ENCODE assay signal across 1 cellular context in the genomic region with DNA sequence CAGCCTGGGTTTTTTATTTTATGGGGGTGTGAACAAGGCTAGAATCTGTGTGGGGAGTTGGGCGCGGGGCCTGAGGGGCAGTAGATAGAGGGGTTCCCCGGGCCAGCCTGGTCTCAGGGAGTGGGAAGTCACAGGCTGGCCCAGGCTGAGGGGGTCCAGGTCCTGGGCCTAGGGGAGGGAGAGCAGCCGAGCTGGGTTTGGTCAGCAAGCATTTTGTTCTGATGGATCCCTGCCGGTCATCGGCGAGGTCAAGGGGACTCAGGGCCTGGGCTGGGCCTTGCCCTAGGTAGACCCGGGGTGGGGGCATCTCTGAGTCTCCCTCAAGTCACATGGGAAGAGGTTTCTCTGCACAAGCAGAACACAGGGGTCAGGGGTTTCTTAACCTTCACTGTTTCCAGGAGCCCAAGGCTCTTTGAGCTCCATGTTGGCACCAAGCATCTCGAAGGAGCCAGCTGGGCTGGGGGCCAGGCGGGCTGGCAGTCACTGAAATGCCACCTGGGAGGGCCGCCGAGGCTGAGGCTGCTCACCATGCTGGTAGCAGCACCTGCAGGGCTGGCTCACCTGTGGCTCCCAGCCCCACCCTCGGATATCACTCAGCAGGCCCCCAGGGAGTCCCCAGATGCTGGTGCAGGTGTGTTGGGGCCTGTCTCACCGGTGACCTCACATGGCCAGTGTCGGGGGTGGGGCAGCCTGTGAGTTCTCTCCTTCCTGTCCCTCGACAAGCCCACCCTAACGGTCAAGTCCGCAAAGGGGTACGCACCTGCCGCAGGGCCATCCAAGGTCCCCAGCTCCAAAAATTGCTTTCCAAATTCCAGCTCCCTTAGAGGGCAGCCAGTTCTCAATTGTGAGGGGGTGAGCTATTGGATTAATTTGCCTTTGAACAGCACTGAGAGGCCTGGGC.
TF ChIP-seq lines count a peak whose summit lies in the region.

No MANE protein-coding gene starts in this region.

TF ChIP-seq in H1, 55 proteins besides CTCF, POLR2A, EP300 and RAD21 (continued from another document):
- TF ChIP-seq SAP30 (IDR thresholded peaks at IDR 0.05; ENCODE audit: insufficient read depth, insufficient replicate concordance, low read length) = no peak
- no peak for TF ChIP-seq SP2 (IDR thresholded peaks at IDR 0.05; ENCODE audit: low read length)
- TF ChIP-seq SIRT6 (IDR thresholded peaks at IDR 0.05; ENCODE audit: low read length) = no peak
- no peak for TF ChIP-seq RBBP5 (IDR thresholded peaks at IDR 0.05; ENCODE audit: borderline replicate concordance, low read depth, low read length)
